In the genomic region with DNA sequence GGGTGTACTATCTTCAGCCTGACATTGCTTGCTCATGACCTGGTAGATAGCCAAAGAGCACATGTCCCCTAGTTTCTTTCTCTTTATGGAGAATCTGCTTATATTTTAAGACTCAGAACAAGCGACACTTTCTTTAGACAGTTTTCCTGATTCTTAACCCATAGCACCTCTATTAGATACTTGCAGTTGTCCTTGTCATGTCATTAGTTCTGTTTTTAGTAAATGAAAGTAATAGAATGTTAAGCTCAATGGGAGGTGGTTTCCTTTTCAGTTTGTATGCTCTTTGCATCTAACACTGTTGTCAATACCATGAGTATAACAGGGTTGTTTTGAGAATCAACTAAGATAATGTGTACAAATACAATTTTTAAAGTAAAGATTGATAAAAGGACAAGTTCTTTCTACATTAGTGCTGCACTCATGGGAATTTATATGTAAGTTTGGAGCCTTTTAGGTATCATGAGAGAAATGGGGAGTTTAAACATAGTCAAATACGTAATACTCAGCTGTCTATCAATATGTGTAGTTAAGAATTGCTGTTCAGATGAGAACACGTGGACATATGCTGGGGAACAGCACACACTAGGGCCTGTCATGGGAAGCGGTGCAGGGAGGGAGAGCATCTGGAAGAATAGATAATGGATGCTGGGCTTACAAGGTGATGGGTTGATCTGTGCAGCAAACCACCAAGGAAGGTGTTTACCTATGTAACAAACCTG, we compare ENCODE assay signal across 16 cellular contexts.
DNase-seq lines count a peak whose midpoint lies in the region; ATAC-seq and TF ChIP-seq lines count a peak whose summit lies in the region.
"Had no signal": no experiment of that assay in that cellular context is flagged by ENCODE, and none has a peak within 500 bp of the region (broad histone marks: within the 10 kb centered on the region; RNA-seq: fewer than 3 reads in every experiment).

No MANE protein-coding gene starts in this region.

- no peaks in the 10 kb centered on the region for H3K36me3 ChIP-seq in lower lobe of right lung
- H3K36me3 ChIP-seq: BE2C, pancreas, SJCRH30 had no signal

- TF ChIP-seq CTCF in MCF 10A (IDR thresholded peaks at IDR 0.05; ENCODE audit: unreplicated experiment) (no peak), lower lobe of right lung (IDR thresholded peaks at IDR 0.05) (no peak)

- POLR2A ChIA-PET in MCF 10A (lab: Yijun Ruan, JAX) = interaction anchor here (0.6 kb wide), 1 partner anchor 17 kb away, joined by 3 read pairs; no protein-coding TSS in a partner anchor

- H3K4me1 ChIP-seq in lower lobe of right lung = no peaks in the 10 kb centered on the region
- H3K4me1 ChIP-seq: BE2C, pancreas, SJCRH30 had no signal

- ATAC-seq in GM18502 (IDR thresholded peaks at IDR 0.05; ENCODE audit: poor library complexity, unreplicated experiment) = peak; percentile 99
- peak; percentile 94 for ATAC-seq in GM19452 (IDR thresholded peaks at IDR 0.05; ENCODE audit: unreplicated experiment)
- ATAC-seq in HG02798 (IDR thresholded peaks at IDR 0.05; ENCODE audit: poor library complexity, unreplicated experiment) = peak; percentile 98
- ATAC-seq in HG03439 (IDR thresholded peaks at IDR 0.05; ENCODE audit: unreplicated experiment) = peak; percentile 99
- no peak for ATAC-seq in lower lobe of right lung
- ATAC-seq: activated T-helper 17 cell treated with anti-CD3 and anti-CD28 coated beads, Interleukin-2, amount 50 U/mL, for 72 hours; pancreas had no signal

- no peaks in the 10 kb centered on the region for H3K4me1 Mint-ChIP-seq in MCF 10A (ENCODE audit: insufficient read depth, unreplicated experiment)
- H3K4me1 Mint-ChIP-seq: activated T-helper 17 cell treated with anti-CD3 and anti-CD28 coated beads, Interleukin-2, amount 50 U/mL, for 72 hours had no signal

- H3K36me3 Mint-ChIP-seq in MCF 10A (ENCODE audit: insufficient read depth, unreplicated experiment) = no peaks in the 10 kb centered on the region

- intact Hi-C loops in MCF 10A (cut with micrococcal nuclease) = no loop called here
- intact Hi-C loops in lower lobe of right lung (cut with DNase I) = no loop called here

- no peaks in the 10 kb centered on the region for H3K27me3 ChIP-seq in lower lobe of right lung (ENCODE audit: low read depth)
- H3K27me3 ChIP-seq: BE2C, pancreas, SJCRH30 had no signal

- H3K9me3 Mint-ChIP-seq in MCF 10A (ENCODE audit: unreplicated experiment) = no peaks in the 10 kb centered on the region
- H3K9me3 Mint-ChIP-seq: activated T-helper 17 cell treated with anti-CD3 and anti-CD28 coated beads, Interleukin-2, amount 50 U/mL, for 72 hours had no signal

- no peak overlapping the region for H3K27ac Mint-ChIP-seq in MCF 10A (ENCODE audit: low read depth, unreplicated experiment)
- H3K27ac Mint-ChIP-seq: activated T-helper 17 cell treated with anti-CD3 and anti-CD28 coated beads, Interleukin-2, amount 50 U/mL, for 72 hours had no signal

- H3K27ac ChIP-seq in lower lobe of right lung = no peak overlapping the region
- H3K27ac ChIP-seq: pancreas, SJCRH30 had no signal

- no peaks in the 10 kb centered on the region for H3K9me3 ChIP-seq in lower lobe of right lung
- H3K9me3 ChIP-seq: BE2C, pancreas, SJCRH30 had no signal

- peaks cover 41% of the 10 kb centered on the region for H3K27me3 Mint-ChIP-seq in MCF 10A (ENCODE audit: insufficient read depth, unreplicated experiment)

- H3K4me3 ChIP-seq in lower lobe of right lung = no peak overlapping the region
- H3K4me3 ChIP-seq: pancreas, SJCRH30 had no signal

- DNase-seq in MCF 10A (ENCODE audit: unreplicated experiment) (no peak), lower lobe of right lung (no peak)
- DNase-seq in stimulated activated CD4-positive, alpha-beta T cell treated with anti-CD3 and anti-CD28 coated beads, Interleukin-12 subunit alpha, Interleukin-12 subunit beta, amount 100 ng/mL, for 4 hours = no peak
- DNase-seq in stimulated activated CD4-positive, alpha-beta T cell treated with anti-CD3 and anti-CD28 coated beads, Interleukin-15, amount 100 ng/mL, for 24 hours = no peak
- DNase-seq: BE2C; hypothalamus; mesenchymal stem cell; NCI-H1048; pancreas; SJCRH30; stimulated activated CD4-positive, alpha-beta T cell treated with anti-CD3 and anti-CD28 coated beads, Interleukin-2, amount 100 ng/mL, for 48 hours had no signal

- H3K4me3 Mint-ChIP-seq in MCF 10A (ENCODE audit: unreplicated experiment) = no peak overlapping the region
- H3K4me3 Mint-ChIP-seq: activated T-helper 17 cell treated with anti-CD3 and anti-CD28 coated beads, Interleukin-2, amount 50 U/mL, for 72 hours had no signal

- CTCF ChIA-PET in MCF 10A (lab: Yijun Ruan, JAX) = interaction anchor here (0.6 kb wide), 1 partner anchor 392 kb away, joined by 3 read pairs; no protein-coding TSS in a partner anchor

- no TSS peak for BruUV-seq in MCF 10A (replicated peaks; lab: Mats Ljungman, UMichigan)

Comparison
In these comparisons a context has a peak if more than half of its experiments do, and no peak if none do; other contexts are left out.
1. ATAC-seq: peak in GM18502 (single experiment), GM19452 (single experiment), HG02798 (single experiment) and HG03439 (single experiment); none in lower lobe of right lung (0 of 2).